In the genomic region with DNA sequence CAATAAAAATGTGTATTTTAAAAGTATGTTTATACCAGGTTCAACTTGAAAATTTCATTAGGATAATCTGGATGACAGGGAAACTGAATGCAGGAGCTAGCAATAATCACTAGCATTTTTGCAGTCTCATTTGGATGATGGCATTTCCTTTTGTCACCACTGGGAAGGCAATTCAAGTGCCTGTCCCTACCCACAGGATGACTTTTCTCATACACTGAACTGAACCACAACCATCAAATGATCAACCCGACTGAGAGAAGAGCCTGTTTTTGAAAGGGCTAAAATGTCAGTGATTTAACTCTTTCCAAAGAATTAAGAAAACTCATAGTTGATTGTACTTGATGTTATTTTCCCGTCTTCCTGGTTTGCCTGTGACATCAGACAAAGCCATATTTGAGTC, we compare ENCODE assay signal across 18 cellular contexts.
DNase-seq lines count a peak whose midpoint lies in the region; ATAC-seq and TF ChIP-seq lines count a peak whose summit lies in the region.
"Had no signal": no experiment of that assay in that cellular context is flagged by ENCODE, and none has a peak within 500 bp of the region (broad histone marks: within the 10 kb centered on the region; RNA-seq: fewer than 3 reads in every experiment).

No MANE protein-coding gene starts in this region.

- H3K4me3 Mint-ChIP-seq in endodermal cell, result no peak overlapping the region
- H3K4me3 Mint-ChIP-seq: activated CD4-positive, alpha-beta memory T cell treated with anti-CD3 and anti-CD28 coated beads, Interleukin-2, amount 10 ng/mL, durations not matched to agents 7 days and 5 days; nephron progenitor cell had no signal

- no peak overlapping the region for H3K27ac Mint-ChIP-seq in endodermal cell
- H3K27ac Mint-ChIP-seq: activated CD4-positive, alpha-beta memory T cell treated with anti-CD3 and anti-CD28 coated beads, Interleukin-2, amount 10 ng/mL, durations not matched to agents 7 days and 5 days; nephron progenitor cell had no signal

- H3K4me3 ChIP-seq in AG10803 (ENCODE audit: low read length), result no peak overlapping the region
- no peak overlapping the region for H3K4me3 ChIP-seq in GM12864 (ENCODE audit: low read depth, low read length)
- H3K4me3 ChIP-seq in endodermal cell (ENCODE audit: low read length), result no peak overlapping the region
- H3K4me3 ChIP-seq: ascending aorta, dorsolateral prefrontal cortex, tibial nerve had no signal

- ATAC-seq in GM18520 (IDR thresholded peaks at IDR 0.05; ENCODE audit: unreplicated experiment) (no peak), HG02759 (IDR thresholded peaks at IDR 0.05; ENCODE audit: unreplicated experiment) (no peak)

- no peaks in the 10 kb centered on the region for H3K4me1 ChIP-seq in endodermal cell (ENCODE audit: control insufficient read depth, insufficient read depth, low read length)
- H3K4me1 ChIP-seq: ascending aorta had no signal

- TF ChIP-seq CTCF in AG10803 (conservative IDR thresholded peaks at IDR 0.05; ENCODE audit: low read length) (0 out of 2 replicates have a peak, but pooled peaks have one; percentile 11), GM12864 (IDR thresholded peaks at IDR 0.05; ENCODE audit: low read depth, low read length, missing control alignments) (peak; percentile 8), endodermal cell (conservative IDR thresholded peaks at IDR 0.05) (peak; percentile 67)

- H3K36me3 ChIP-seq in endodermal cell (ENCODE audit: control insufficient read depth, insufficient read depth, low read length), result no peaks in the 10 kb centered on the region
- H3K36me3 ChIP-seq: ascending aorta, tibial nerve had no signal

- H3K27ac ChIP-seq in endodermal cell (ENCODE audit: low read depth, low read length), result no peak overlapping the region
- H3K27ac ChIP-seq: ascending aorta, dorsolateral prefrontal cortex, tibial nerve had no signal

- DNase-seq in AG10803 (ENCODE audit: low read depth) (peak; percentile 20), GM12864 (ENCODE audit: low read depth) (no peak), NCI-H460 (ENCODE audit: extremely low read depth, low read depth) (peak; percentile 12), endodermal cell (no peak), dedifferentiated amniotic fluid mesenchymal stem cell (ENCODE audit: extremely low spot score) (no peak)
- no peak for DNase-seq in activated naive CD4-positive, alpha-beta T cell treated with anti-CD3 and anti-CD28 coated beads, Interleukin-2, amount 50 U/mL, for 16 hours
- DNase-seq: activated CD4-positive, alpha-beta memory T cell treated with anti-CD3 and anti-CD28 coated beads, Interleukin-2, amount 10 ng/mL, durations not matched to agents 7 days and 5 days; activated effector memory CD4-positive, alpha-beta T cell treated with Interleukin-2 at 50 U/mL for 16 hours; dorsolateral prefrontal cortex; NCI-H1105; nephron progenitor cell; retina; RPMI8226; stimulated activated CD8-positive, alpha-beta memory T cell treated with anti-CD3 and anti-CD28 coated beads, Interleukin-4, amount 100 ng/mL, for 48 hours had no signal

- no peaks in the 10 kb centered on the region for H3K9me3 Mint-ChIP-seq in endodermal cell
- H3K9me3 Mint-ChIP-seq: activated CD4-positive, alpha-beta memory T cell treated with anti-CD3 and anti-CD28 coated beads, Interleukin-2, amount 10 ng/mL, durations not matched to agents 7 days and 5 days; nephron progenitor cell had no signal

- no peaks in the 10 kb centered on the region for H3K9me3 ChIP-seq in endodermal cell (ENCODE audit: control insufficient read depth, low read length)
- H3K9me3 ChIP-seq: ascending aorta, tibial nerve had no signal

- H3K36me3 Mint-ChIP-seq in endodermal cell (ENCODE audit: low read depth), result no peaks in the 10 kb centered on the region

- H3K27me3 Mint-ChIP-seq in endodermal cell (ENCODE audit: insufficient read depth), result peaks cover 2% of the 10 kb centered on the region

- no peak overlapping the region for H3K9ac ChIP-seq in endodermal cell (ENCODE audit: extremely low read depth, low read length, poor library complexity, severe bottlenecking)

- H3K27me3 ChIP-seq in endodermal cell (ENCODE audit: control insufficient read depth, insufficient read depth, low read length, poor library complexity, severe bottlenecking), result no peaks in the 10 kb centered on the region
- H3K27me3 ChIP-seq: ascending aorta had no signal

- WGBS in endodermal cell (ENCODE audit: insufficient coverage in 1 of 2, insufficient read length in 1 of 2), 2 experiments, result 79 to 91% methylated on average over 2 of the region's 2 CpGs

- H3K4me1 Mint-ChIP-seq in endodermal cell, result peaks cover 16% of the 10 kb centered on the region
- H3K4me1 Mint-ChIP-seq: activated CD4-positive, alpha-beta memory T cell treated with anti-CD3 and anti-CD28 coated beads, Interleukin-2, amount 10 ng/mL, durations not matched to agents 7 days and 5 days; nephron progenitor cell had no signal

Comparison
In these comparisons a context has a peak if more than half of its experiments do, and no peak if none do; other contexts are left out.
1. DNase-seq: peak in AG10803 (single experiment) and NCI-H460 (single experiment); none in GM12864 (single experiment), endodermal cell (single experiment), dedifferentiated amniotic fluid mesenchymal stem cell (single experiment) and activated naive CD4-positive, alpha-beta T cell treated with anti-CD3 and anti-CD28 coated beads, Interleukin-2, amount 50 U/mL, for 16 hours (single experiment).
2. CTCF ChIP-seq: peak in every context shown above with its lines; median percentile 67 in endodermal cell; 11 in AG10803; 8 in GM12864.